Comparison of ENCODE assay signal across 8 cellular contexts in the genomic region with DNA sequence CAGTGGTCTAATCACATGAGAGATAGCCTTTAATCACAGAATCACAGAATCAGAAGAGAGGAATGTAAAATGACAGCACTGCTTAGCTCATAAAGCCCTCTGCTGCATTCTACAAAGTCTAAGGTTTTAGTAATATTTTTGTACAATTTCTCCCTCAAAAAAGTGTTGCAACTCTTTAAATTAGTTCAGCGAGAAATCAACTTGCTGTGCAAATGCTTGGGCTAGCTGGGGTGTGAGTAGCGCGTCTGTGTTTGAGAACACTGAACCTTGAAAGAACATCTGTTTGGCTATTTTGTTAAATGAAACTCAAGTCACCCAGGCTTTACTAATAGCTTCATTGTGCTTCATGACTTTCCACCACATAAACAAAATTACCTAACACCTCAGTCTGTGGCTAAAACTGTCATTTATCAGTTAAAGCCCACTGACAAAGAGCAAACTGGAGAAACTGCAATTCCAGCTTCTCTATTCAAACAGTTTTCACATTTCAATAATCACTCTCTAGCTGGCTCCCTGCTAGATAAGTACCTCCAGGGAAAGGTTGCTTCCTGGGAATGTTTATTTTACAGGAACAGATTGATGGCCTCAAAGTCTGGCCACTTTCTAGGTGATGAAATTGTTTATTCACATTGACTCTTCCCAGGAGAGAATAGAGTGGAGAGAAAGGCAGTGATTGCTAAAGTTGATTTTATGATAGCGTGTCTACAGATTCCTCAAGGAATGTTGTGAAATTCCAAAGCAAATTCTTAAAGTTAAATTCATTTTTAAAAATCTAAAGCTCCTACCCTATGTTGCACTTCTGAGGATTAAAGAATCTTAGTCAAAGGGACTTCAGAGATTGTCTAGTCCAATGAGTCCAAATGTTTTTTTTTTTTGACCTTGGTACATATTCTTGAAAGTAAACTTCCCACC. TPM values are rescaled to one million over a fixed set of nuclear protein-coding genes. Genes with fewer than 3 reads are reported as not detected.
DNase-seq lines count a peak whose midpoint lies in the region; ATAC-seq and TF ChIP-seq lines count a peak whose summit lies in the region.

No MANE protein-coding gene starts in this region.

- no peak for TF ChIP-seq POLR2A in gastroesophageal sphincter (IDR thresholded peaks at IDR 0.05)

- H3K36me3 ChIP-seq in gastroesophageal sphincter: no peaks in the 10 kb centered on the region
- H3K36me3 ChIP-seq in GM23338 (ENCODE audit: insufficient read depth): no peaks in the 10 kb centered on the region

- 18 to 27% methylated on average over 4 of the region's 4 CpGs for WGBS in gastroesophageal sphincter (ENCODE audit: low coverage in 1 of 2), 2 donors

- H3K4me3 ChIP-seq in gastroesophageal sphincter: no peak overlapping the region
- H3K4me3 ChIP-seq in GM23338: no peak overlapping the region

- TF ChIP-seq CTCF in gastroesophageal sphincter (IDR thresholded peaks at IDR 0.05) (no peak), GM23338 (conservative IDR thresholded peaks at IDR 0.05; ENCODE audit: low read depth in 2 of 2) (no peak)

- H3K4me3 Mint-ChIP-seq in GM23338: no peak overlapping the region
- H3K4me3 Mint-ChIP-seq in T-helper 2 cell treated with Interferon-gamma antibody and Interleukin-4, amounts not matched to agents 5 μg/mL and 100 μg/mL, for 36 hours: no peak overlapping the region
- no peak overlapping the region for H3K4me3 Mint-ChIP-seq in T-helper 17 cell

- H2AFZ ChIP-seq in GM23338: no peak overlapping the region

- H3K4me1 ChIP-seq in gastroesophageal sphincter (peaks cover 0 to 29% (median 7%) of the 10 kb centered on the region in 3 donors), GM23338 (ENCODE audit: insufficient read depth) (0 out of 2 replicates have a peak, but pooled peaks cover 4% of the 10 kb centered on the region)

- H4K20me1 ChIP-seq in GM23338 (replicated peaks; ENCODE audit: insufficient read depth): no peaks in the 10 kb centered on the region

- TF ChIP-seq EP300 in gastroesophageal sphincter (IDR thresholded peaks at IDR 0.05): no peak

- peak overlapping the region in 2 of 4 donors; percentile 57 to 70 for H3K27ac ChIP-seq in gastroesophageal sphincter
- no peak overlapping the region for H3K27ac ChIP-seq in GM23338 (ENCODE audit: low read depth)

- H3F3A ChIP-seq in GM23338 (replicated peaks; ENCODE audit: low read depth): no peaks in the 10 kb centered on the region

- H3K27me3 Mint-ChIP-seq in GM23338 (ENCODE audit: insufficient read depth, low read depth, poor library complexity) (peaks cover 3% of the 10 kb centered on the region), T-helper 17 cell (no peaks in the 10 kb centered on the region)
- no peaks in the 10 kb centered on the region for H3K27me3 Mint-ChIP-seq in T-helper 2 cell treated with Interferon-gamma antibody and Interleukin-4, amounts not matched to agents 5 μg/mL and 100 μg/mL, for 36 hours (ENCODE audit: low read depth)

- H3K9me2 ChIP-seq in GM23338 (ENCODE audit: insufficient read depth): peaks cover 16% of the 10 kb centered on the region; the same call in 1 of the 2 replicates

- H3K9me3 ChIP-seq in gastroesophageal sphincter (no peaks in the 10 kb centered on the region), T-helper 17 cell (ENCODE audit: control insufficient read depth, low read length, poor library complexity, severe bottlenecking) (no peaks in the 10 kb centered on the region)

- H3K27ac Mint-ChIP-seq in GM23338 (no peak overlapping the region), T-helper 17 cell (no peak overlapping the region)
- no peak overlapping the region for H3K27ac Mint-ChIP-seq in T-helper 2 cell treated with Interferon-gamma antibody and Interleukin-4, amounts not matched to agents 5 μg/mL and 100 μg/mL, for 36 hours

- H3K27me3 ChIP-seq in gastroesophageal sphincter (peaks cover 4% of the 10 kb centered on the region), GM23338 (ENCODE audit: insufficient read depth) (no peaks in the 10 kb centered on the region)

- peak; percentile 93 for DNase-seq in EH (ENCODE audit: low read depth)
- DNase-seq in NCI-H1417 treated with DMSO at 0.1 percent for 48 hours (lab: John Stamatoyannopoulos, UW): peak; percentile 35
- no peak for DNase-seq in GM23338 (ENCODE audit: low spot score)
- no peak for DNase-seq in T-helper 2 cell treated with Interferon-gamma antibody and Interleukin-4, amounts not matched to agents 5 μg/mL and 100 μg/mL, for 36 hours (ENCODE audit: low spot score)
- DNase-seq in HuH-7.5 (ENCODE audit: low spot score): no peak
- DNase-seq in T-helper 17 cell: no peak

- ATAC-seq in GM21619 (IDR thresholded peaks at IDR 0.05; ENCODE audit: unreplicated experiment): peak; percentile 80
- ATAC-seq in gastroesophageal sphincter: peak; percentile 84
- ATAC-seq in GM23338: no peak
- ATAC-seq in T-helper 17 cell: no peak

- H3K36me3 Mint-ChIP-seq in GM23338 (ENCODE audit: low read depth) (no peaks in the 10 kb centered on the region), T-helper 17 cell (ENCODE audit: low read depth) (peaks cover 2% of the 10 kb centered on the region)
- peaks cover 43% of the 10 kb centered on the region for H3K36me3 Mint-ChIP-seq in T-helper 2 cell treated with Interferon-gamma antibody and Interleukin-4, amounts not matched to agents 5 μg/mL and 100 μg/mL, for 36 hours (ENCODE audit: low read depth)

- no peaks in the 10 kb centered on the region for H3K9me3 Mint-ChIP-seq in GM23338
- H3K9me3 Mint-ChIP-seq in T-helper 2 cell treated with Interferon-gamma antibody and Interleukin-4, amounts not matched to agents 5 μg/mL and 100 μg/mL, for 36 hours: no peaks in the 10 kb centered on the region

- peaks cover 10% of the 10 kb centered on the region; the same call in 2 of the 3 replicates for H3K4me1 Mint-ChIP-seq in GM23338
- H3K4me1 Mint-ChIP-seq in T-helper 2 cell treated with Interferon-gamma antibody and Interleukin-4, amounts not matched to agents 5 μg/mL and 100 μg/mL, for 36 hours (ENCODE audit: low read depth): peaks cover 12% of the 10 kb centered on the region
- peaks cover 12% of the 10 kb centered on the region for H3K4me1 Mint-ChIP-seq in T-helper 17 cell

- no peaks in the 10 kb centered on the region for H3K79me2 ChIP-seq in GM23338 (replicated peaks; ENCODE audit: insufficient read depth)

- no peak overlapping the region for H3K4me2 ChIP-seq in GM23338

TF ChIP-seq in GM23338, 12 proteins besides CTCF, POLR2A, EP300 and RAD21 (continues in another document):
- TF ChIP-seq CREB1 (CRISPR knock-in tag; IDR thresholded peaks at IDR 0.05; ENCODE audit: low read depth) (no peak), EZH2phosphoT487 (IDR thresholded peaks at IDR 0.05; ENCODE audit: unreplicated experiment) (no peak), NANOG (IDR thresholded peaks at IDR 0.05; ENCODE audit: borderline replicate concordance) (no peak), POLR2AphosphoS5 (IDR thresholded peaks at IDR 0.05; ENCODE audit: low read depth) (no peak), ZNF114 (CRISPR knock-in tag; IDR thresholded peaks at IDR 0.05) (no peak), EZH2 (IDR thresholded peaks at IDR 0.05; ENCODE audit: low read depth, unreplicated experiment) (no peak), JUNB (IDR thresholded peaks at IDR 0.05; ENCODE audit: unreplicated experiment) (no peak), ZNF331 (CRISPR knock-in tag; IDR thresholded peaks at IDR 0.05; ENCODE audit: low read depth) (no peak), STAT1 (IDR thresholded peaks at IDR 0.05; ENCODE audit: unreplicated experiment) (no peak)
- TF ChIP-seq, protein P1, sequence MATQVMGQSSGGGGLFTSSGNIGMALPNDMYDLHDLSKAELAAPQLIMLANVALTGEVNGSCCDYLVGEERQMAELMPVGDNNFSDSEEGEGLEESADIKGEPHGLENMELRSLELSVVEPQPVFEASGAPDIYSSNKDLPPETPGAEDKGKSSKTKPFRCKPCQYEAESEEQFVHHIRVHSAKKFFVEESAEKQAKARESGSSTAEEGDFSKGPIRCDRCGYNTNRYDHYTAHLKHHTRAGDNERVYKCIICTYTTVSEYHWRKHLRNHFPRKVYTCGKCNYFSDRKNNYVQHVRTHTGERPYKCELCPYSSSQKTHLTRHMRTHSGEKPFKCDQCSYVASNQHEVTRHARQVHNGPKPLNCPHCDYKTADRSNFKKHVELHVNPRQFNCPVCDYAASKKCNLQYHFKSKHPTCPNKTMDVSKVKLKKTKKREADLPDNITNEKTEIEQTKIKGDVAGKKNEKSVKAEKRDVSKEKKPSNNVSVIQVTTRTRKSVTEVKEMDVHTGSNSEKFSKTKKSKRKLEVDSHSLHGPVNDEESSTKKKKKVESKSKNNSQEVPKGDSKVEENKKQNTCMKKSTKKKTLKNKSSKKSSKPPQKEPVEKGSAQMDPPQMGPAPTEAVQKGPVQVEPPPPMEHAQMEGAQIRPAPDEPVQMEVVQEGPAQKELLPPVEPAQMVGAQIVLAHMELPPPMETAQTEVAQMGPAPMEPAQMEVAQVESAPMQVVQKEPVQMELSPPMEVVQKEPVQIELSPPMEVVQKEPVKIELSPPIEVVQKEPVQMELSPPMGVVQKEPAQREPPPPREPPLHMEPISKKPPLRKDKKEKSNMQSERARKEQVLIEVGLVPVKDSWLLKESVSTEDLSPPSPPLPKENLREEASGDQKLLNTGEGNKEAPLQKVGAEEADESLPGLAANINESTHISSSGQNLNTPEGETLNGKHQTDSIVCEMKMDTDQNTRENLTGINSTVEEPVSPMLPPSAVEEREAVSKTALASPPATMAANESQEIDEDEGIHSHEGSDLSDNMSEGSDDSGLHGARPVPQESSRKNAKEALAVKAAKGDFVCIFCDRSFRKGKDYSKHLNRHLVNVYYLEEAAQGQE (IDR thresholded peaks at IDR 0.05; ENCODE audit: unreplicated experiment): no peak
- TF ChIP-seq, protein P2, sequence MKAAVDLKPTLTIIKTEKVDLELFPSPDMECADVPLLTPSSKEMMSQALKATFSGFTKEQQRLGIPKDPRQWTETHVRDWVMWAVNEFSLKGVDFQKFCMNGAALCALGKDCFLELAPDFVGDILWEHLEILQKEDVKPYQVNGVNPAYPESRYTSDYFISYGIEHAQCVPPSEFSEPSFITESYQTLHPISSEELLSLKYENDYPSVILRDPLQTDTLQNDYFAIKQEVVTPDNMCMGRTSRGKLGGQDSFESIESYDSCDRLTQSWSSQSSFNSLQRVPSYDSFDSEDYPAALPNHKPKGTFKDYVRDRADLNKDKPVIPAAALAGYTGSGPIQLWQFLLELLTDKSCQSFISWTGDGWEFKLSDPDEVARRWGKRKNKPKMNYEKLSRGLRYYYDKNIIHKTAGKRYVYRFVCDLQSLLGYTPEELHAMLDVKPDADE (IDR thresholded peaks at IDR 0.05): no peak

RNA-seq across cellular contexts. Expression of a gene that starts 36.0 kb away (rescaled TPM):
- total RNA-seq in gastroesophageal sphincter (10 to 100 TPM; 47.0 to 59.9 (median 53.5) TPM), T-helper 17 cell (10 to 100 TPM; 80.7 to 86.4 TPM)
- total RNA-seq in GM23338 (2014; rRNA removed; shearing (Covaris generic)): 43.2 and 47.4 TPM in 2 replicates
- polyA plus RNA-seq in GM23338 (2016; fragmentation: Nextera tagmentation; extraction: Ambion mirVana): 15.1 and 16.3 TPM in 2 replicates

Comparison
In these comparisons a context has a peak if more than half of its experiments do, and no peak if none do; other contexts are left out.
1. DNase-seq: peak in EH (single experiment) and NCI-H1417 treated with DMSO at 0.1 percent for 48 hours (single experiment); none in GM23338 (single experiment), T-helper 2 cell treated with Interferon-gamma antibody and Interleukin-4, amounts not matched to agents 5 μg/mL and 100 μg/mL, for 36 hours (single experiment), HuH-7.5 (single experiment) and T-helper 17 cell (0 of 3).
2. ATAC-seq: peak in GM21619 (single experiment) and gastroesophageal sphincter (single experiment); none in GM23338 (single experiment) and T-helper 17 cell (single experiment).